7 cellular contexts compared by ENCODE assay signal in genomic region chr5:179759961-179760541, GRCh38. TPM values are rescaled to one million over a fixed set of nuclear protein-coding genes. Genes with fewer than 3 reads are reported as not detected.
DNase-seq lines count a peak whose midpoint lies in the region; ATAC-seq lines count a peak whose summit lies in the region.

No MANE protein-coding gene starts in this region.

- H3K4me3 Mint-ChIP-seq in activated T-helper 17 cell treated with anti-CD3 and anti-CD28 coated beads, Interleukin-2, amount 50 U/mL, for 72 hours = peak overlapping the region; percentile 68

- H3K27me3 Mint-ChIP-seq in activated T-helper 17 cell treated with anti-CD3 and anti-CD28 coated beads, Interleukin-2, amount 50 U/mL, for 72 hours = no peaks in the 10 kb centered on the region

- H3K27ac Mint-ChIP-seq in activated T-helper 17 cell treated with anti-CD3 and anti-CD28 coated beads, Interleukin-2, amount 50 U/mL, for 72 hours = peak overlapping the region; percentile 78

- H3K9me3 Mint-ChIP-seq in activated T-helper 17 cell treated with anti-CD3 and anti-CD28 coated beads, Interleukin-2, amount 50 U/mL, for 72 hours = no peaks in the 10 kb centered on the region

- DNase-seq in stimulated activated CD4-positive, alpha-beta T cell treated with anti-CD3 and anti-CD28 coated beads, Interleukin-1b, Interleukin-23, amount 100 ng/mL, for 24 hours (ENCODE audit: low read depth in 4 of 4, low spot score in 1 of 4) = peak in 3 of 4 experiments; percentile 4 to 21 (median 7)
- DNase-seq in RPMI8226 = no peak
- no peak for DNase-seq in GOT3 (lab: John Stamatoyannopoulos, UW)
- no peak for DNase-seq in HuH-7 (ENCODE audit: low spot score)

- H3K4me1 Mint-ChIP-seq in activated T-helper 17 cell treated with anti-CD3 and anti-CD28 coated beads, Interleukin-2, amount 50 U/mL, for 72 hours = peaks cover 45% of the 10 kb centered on the region

- ATAC-seq in GM18517 (IDR thresholded peaks at IDR 0.05; ENCODE audit: unreplicated experiment) (peak; percentile 45), HG02973 (IDR thresholded peaks at IDR 0.05; ENCODE audit: unreplicated experiment) (peak; percentile 48)
- ATAC-seq in activated T-helper 17 cell treated with anti-CD3 and anti-CD28 coated beads, Interleukin-2, amount 50 U/mL, for 72 hours (replicated peaks) = peak; percentile 79

- H3K36me3 Mint-ChIP-seq in activated T-helper 17 cell treated with anti-CD3 and anti-CD28 coated beads, Interleukin-2, amount 50 U/mL, for 72 hours (ENCODE audit: low read depth) = peaks cover 13% of the 10 kb centered on the region

RNA-seq across cellular contexts. Expression of gene MAML1, which starts 27.4 kb away (rescaled TPM):
- 10 to 100 TPM; 26.7 to 42.4 TPM for total RNA-seq in activated T-helper 17 cell treated with anti-CD3 and anti-CD28 coated beads, Interleukin-2, amount 50 U/mL, for 72 hours

RNA-seq across cellular contexts. Expression of gene LTC4S, which starts 33.7 kb away (rescaled TPM):
- total RNA-seq in activated T-helper 17 cell treated with anti-CD3 and anti-CD28 coated beads, Interleukin-2, amount 50 U/mL, for 72 hours = 1 to 10 TPM; 1.3 to 1.4 TPM

RNA-seq across cellular contexts. Expression of gene MGAT4B, which starts 46.6 kb away (rescaled TPM):
- 10 to 100 TPM; 56.1 to 68.5 TPM for total RNA-seq in activated T-helper 17 cell treated with anti-CD3 and anti-CD28 coated beads, Interleukin-2, amount 50 U/mL, for 72 hours

Comparison
In these comparisons a context has a peak if more than half of its experiments do, and no peak if none do; other contexts are left out.
1. DNase-seq: peak in stimulated activated CD4-positive, alpha-beta T cell treated with anti-CD3 and anti-CD28 coated beads, Interleukin-1b, Interleukin-23, amount 100 ng/mL, for 24 hours (3 of 4); none in RPMI8226 (single experiment), GOT3 (single experiment) and HuH-7 (single experiment).
2. Peak in every context shown above with its lines, with median percentiles within 50 percentile points of each other: ATAC-seq.